In the genomic region with DNA sequence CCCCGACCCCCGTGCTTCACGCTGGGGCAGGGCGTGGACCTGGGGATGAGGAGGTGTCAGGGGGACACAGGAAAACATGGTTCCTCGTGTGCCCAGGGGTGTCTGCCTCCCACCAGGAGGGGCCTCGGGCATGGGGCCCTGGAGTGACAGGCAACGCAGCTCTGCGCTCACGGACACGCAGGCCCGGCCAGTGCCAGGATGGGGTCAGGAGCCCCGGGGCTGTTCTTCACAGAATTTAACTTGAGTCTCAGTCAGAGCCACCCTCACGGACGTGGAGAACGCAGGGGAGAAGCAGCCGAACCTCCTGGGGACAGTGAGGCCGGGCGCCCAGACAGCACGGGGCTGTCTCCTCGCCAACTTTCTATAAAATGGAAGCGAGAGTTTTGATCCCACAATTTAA, we compare ENCODE assay signal across 9 cellular contexts. TPM values are rescaled to one million over a fixed set of nuclear protein-coding genes. Genes with fewer than 3 reads are reported as not detected.
"Had no signal": no experiment of that assay in that cellular context is flagged by ENCODE, and none has a peak within 500 bp of the region (broad histone marks: within the 10 kb centered on the region; RNA-seq: fewer than 3 reads in every experiment).

No MANE protein-coding gene starts in this region.

- ATAC-seq: K562 had no signal

- H3K4me3 ChIP-seq: GM23248, K562 had no signal

- H3K9me3 Mint-ChIP-seq: H9 had no signal

- H3K4me3 Mint-ChIP-seq: H9 had no signal

- H3K4me1 Mint-ChIP-seq: H9 had no signal

- DNase-seq: GM23248, GOT3, H9, HCEC 1CT, IMR-90, KG1 had no signal

- H3K27ac Mint-ChIP-seq: H9 had no signal

RNA-seq across cellular contexts. Expression of a gene that starts 33.1 kb away (rescaled TPM):
- total RNA-seq: GM23248, H4, H9, HT-29, IMR-90, K562 had no signal
